ENCODE assay signal across 9 cellular contexts in genomic region chr11:84800755-84801346, GRCh38.
A peak's percentile ranks its signal among the peaks of the same experiment; 100 is the strongest.
DNase-seq lines count a peak whose midpoint lies in the region; ATAC-seq and TF ChIP-seq lines count a peak whose summit lies in the region.
"Had no signal": no experiment of that assay in that cellular context is flagged by ENCODE, and none has a peak within 500 bp of the region (broad histone marks: within the 10 kb centered on the region; RNA-seq: fewer than 3 reads in every experiment).

No MANE protein-coding gene starts in this region.

- no peaks in the 10 kb centered on the region for H3K4me1 ChIP-seq in Loucy (ENCODE audit: insufficient read depth, low read length, poor library complexity, severe bottlenecking)
- no peaks in the 10 kb centered on the region for H3K4me1 ChIP-seq in mammary epithelial cell (ENCODE audit: insufficient read depth, low read length)

- H3K36me3 Mint-ChIP-seq in activated CD4-positive, alpha-beta memory T cell treated with anti-CD3 and anti-CD28 coated beads, Interleukin-2, amount 10 ng/mL, durations not matched to agents 7 days and 5 days (ENCODE audit: low read depth), result no peaks in the 10 kb centered on the region

- ATAC-seq in left lobe of liver, result no peak

- no peaks in the 10 kb centered on the region for H3F3A ChIP-seq in Loucy (ENCODE audit: low read depth)
- no peaks in the 10 kb centered on the region for H3F3A ChIP-seq in neural cell (ENCODE audit: insufficient read depth, low read length, poor library complexity, severe bottlenecking)

- H3K9me2 ChIP-seq in Loucy (replicated peaks; ENCODE audit: low read depth, low read length) (no peaks in the 10 kb centered on the region), neural cell (ENCODE audit: insufficient read depth, low read length) (no peaks in the 10 kb centered on the region)

- H3K9me3 Mint-ChIP-seq in activated CD4-positive, alpha-beta memory T cell treated with anti-CD3 and anti-CD28 coated beads, Interleukin-2, amount 10 ng/mL, durations not matched to agents 7 days and 5 days, result peaks cover 28% of the 10 kb centered on the region

- in situ Hi-C loops in mammary epithelial cell (cut with MboI; ENCODE audit: low sequenced_read_pairs in 2 of 2), result no loop called here

- no peak overlapping the region for H3K4me3 Mint-ChIP-seq in activated CD4-positive, alpha-beta memory T cell treated with anti-CD3 and anti-CD28 coated beads, Interleukin-2, amount 10 ng/mL, durations not matched to agents 7 days and 5 days

- H3K27me3 ChIP-seq in Loucy (ENCODE audit: insufficient read depth, low read length, poor library complexity, severe bottlenecking) (no peaks in the 10 kb centered on the region), mammary epithelial cell (ENCODE audit: insufficient read depth, low read length) (peaks cover 2% of the 10 kb centered on the region), neural cell (ENCODE audit: insufficient read depth, low read depth, low read length) (no peaks in the 10 kb centered on the region)

- H2AFZ ChIP-seq in Loucy (ENCODE audit: low read length) (no peak overlapping the region), mammary epithelial cell (ENCODE audit: low read depth, low read length) (no peak overlapping the region), neural cell (ENCODE audit: low read depth, low read length) (no peak overlapping the region)

- no peak for TF ChIP-seq EP300 in neural cell (conservative IDR thresholded peaks at IDR 0.05; ENCODE audit: poor library complexity, severe bottlenecking)

- CTCF ChIA-PET in mammary epithelial cell (lab: Charles Lee; ENCODE audit: low non-redundant PET), result no interaction called here
- CTCF ChIA-PET in activated CD4-positive, alpha-beta memory T cell treated with anti-CD3 and anti-CD28 coated beads, Interleukin-2, amount 10 ng/mL, durations not matched to agents 7 days and 5 days (lab: Charles Lee), result no interaction called here

- intact Hi-C loops in mammary epithelial cell (cut with micrococcal nuclease), result loop anchor here (1.0 to 10.0 kb wide), 3 partner anchors 104 to 790 kb away; no protein-coding TSS in a partner anchor

- H3K4me2 ChIP-seq in Loucy (ENCODE audit: low read depth, low read length, poor library complexity, severe bottlenecking), result no peak overlapping the region
- no peak overlapping the region for H3K4me2 ChIP-seq in mammary epithelial cell (ENCODE audit: insufficient read depth, low read depth, low read length)
- H3K4me2 ChIP-seq in neural cell (ENCODE audit: low read length), result no peak overlapping the region

- H3K27me3 Mint-ChIP-seq in activated CD4-positive, alpha-beta memory T cell treated with anti-CD3 and anti-CD28 coated beads, Interleukin-2, amount 10 ng/mL, durations not matched to agents 7 days and 5 days, result no peaks in the 10 kb centered on the region

- no peaks in the 10 kb centered on the region for H3K79me2 ChIP-seq in Loucy (ENCODE audit: insufficient read depth, low read length)
- H3K79me2 ChIP-seq in mammary epithelial cell (ENCODE audit: insufficient read depth, low read length), result no peaks in the 10 kb centered on the region
- H3K79me2 ChIP-seq in neural cell (replicated peaks; ENCODE audit: insufficient read depth, low read length), result no peaks in the 10 kb centered on the region

- H3K27ac Mint-ChIP-seq in activated CD4-positive, alpha-beta memory T cell treated with anti-CD3 and anti-CD28 coated beads, Interleukin-2, amount 10 ng/mL, durations not matched to agents 7 days and 5 days, result no peak overlapping the region

- H4K20me1 ChIP-seq in Loucy (ENCODE audit: insufficient read depth, low read length, poor library complexity, severe bottlenecking) (no peaks in the 10 kb centered on the region), mammary epithelial cell (ENCODE audit: insufficient read depth, low read length) (no peaks in the 10 kb centered on the region), neural cell (ENCODE audit: insufficient read depth) (no peaks in the 10 kb centered on the region)

- DNase-seq in DMS114 treated with DMSO at 0.1 percent for 48 hours (lab: John Stamatoyannopoulos, UW; ENCODE audit: unreplicated experiment) (peak; percentile 5), mammary epithelial cell (peak; percentile 8), left lobe of liver (ENCODE audit: low spot score) (no peak), activated T-cell treated with anti-CD3 and anti-CD28 coated beads for 4 hours (no peak)
- DNase-seq in activated CD4-positive, alpha-beta memory T cell treated with anti-CD3 and anti-CD28 coated beads, Interleukin-2, amount 10 ng/mL, durations not matched to agents 7 days and 5 days, result no peak
- no peak for DNase-seq in activated effector memory CD4-positive, alpha-beta T cell treated with Interleukin-2 at 50 U/mL for 16 hours
- DNase-seq: cerebellar nuclear complex had no signal

- no peak overlapping the region for H3K9ac ChIP-seq in Loucy (ENCODE audit: low read depth, low read length, poor library complexity, severe bottlenecking)
- no peak overlapping the region for H3K9ac ChIP-seq in mammary epithelial cell (ENCODE audit: insufficient read depth, low read length)
- H3K9ac ChIP-seq in neural cell (ENCODE audit: low read length), result no peak overlapping the region

- dilution Hi-C loops in mammary epithelial cell (cut with HindIII; ENCODE audit: low sequenced_read_pairs), result no loop called here

- H3K4me3 ChIP-seq in Loucy (ENCODE audit: low read length, poor library complexity, severe bottlenecking) (no peak overlapping the region), mammary epithelial cell (replicated peaks in 1 of 3; ENCODE audit: insufficient read depth in 1 of 3, low read depth in 2 of 3, low read length in 3 of 3) (no peak overlapping the region), neural cell (ENCODE audit: low read length) (no peak overlapping the region)

- peak; percentile 80 for TF ChIP-seq RAD21 in neural cell (conservative IDR thresholded peaks at IDR 0.05)

- POLR2A ChIA-PET in activated CD4-positive, alpha-beta memory T cell treated with anti-CD3 and anti-CD28 coated beads, Interleukin-2, amount 10 ng/mL, durations not matched to agents 7 days and 5 days (lab: Charles Lee), result no interaction called here

- BruUV-seq in mammary epithelial cell (replicated peaks; lab: Mats Ljungman, UMichigan), result no TSS peak

- H3K9me3 ChIP-seq in Loucy (ENCODE audit: insufficient read depth, low read depth, low read length) (0 out of 2 replicates have a peak, but pooled peaks cover 2% of the 10 kb centered on the region), mammary epithelial cell (replicated peaks; ENCODE audit: insufficient read depth, low read length) (no peaks in the 10 kb centered on the region), neural cell (ENCODE audit: low read length) (peaks cover 4% of the 10 kb centered on the region)

- H3K27ac ChIP-seq in mammary epithelial cell (ENCODE audit: insufficient read depth, low read depth, low read length) (no peak overlapping the region), neural cell (ENCODE audit: low read length) (no peak overlapping the region)

- 65% methylated on average over 8 of the region's 8 CpGs for WGBS in mammary epithelial cell (ENCODE audit: low coverage, missing lambda C conversion rate)

- no peaks in the 10 kb centered on the region for H3K36me3 ChIP-seq in Loucy (ENCODE audit: insufficient read depth, low read length)
- H3K36me3 ChIP-seq in mammary epithelial cell (ENCODE audit: insufficient read depth, low read length), result no peaks in the 10 kb centered on the region
- no peaks in the 10 kb centered on the region for H3K36me3 ChIP-seq in neural cell (ENCODE audit: insufficient read depth, low read length)

- no peaks in the 10 kb centered on the region for H3K4me1 Mint-ChIP-seq in activated CD4-positive, alpha-beta memory T cell treated with anti-CD3 and anti-CD28 coated beads, Interleukin-2, amount 10 ng/mL, durations not matched to agents 7 days and 5 days

- TF ChIP-seq CTCF in Loucy (conservative IDR thresholded peaks at IDR 0.05; ENCODE audit: low read length) (peak; percentile 41), mammary epithelial cell (conservative IDR thresholded peaks at IDR 0.05 in 1 of 2, IDR thresholded peaks at IDR 0.05 in 1 of 2; ENCODE audit: extremely low read depth in 1 of 2, insufficient read depth in 1 of 2, low read depth in 1 of 2, low read length in 2 of 2) (peak; percentile 21 to 55), neural cell (IDR thresholded peaks at IDR 0.05; ENCODE audit: poor library complexity, severe bottlenecking) (peak; percentile 71)

TF ChIP-seq in neural cell, 6 proteins besides CTCF, POLR2A, EP300 and RAD21:
- TF ChIP-seq SMC3 (conservative IDR thresholded peaks at IDR 0.05; ENCODE audit: poor library complexity), result peak; percentile 83
- no peak for TF ChIP-seq POLR2AphosphoS5 (IDR thresholded peaks at IDR 0.05)
- no peak for TF ChIP-seq REST (IDR thresholded peaks at IDR 0.05; ENCODE audit: borderline replicate concordance)
- TF ChIP-seq EZH2 (IDR thresholded peaks at IDR 0.05; ENCODE audit: borderline replicate concordance, insufficient read depth, low read length, poor library complexity, severe bottlenecking), result no peak
- TF ChIP-seq TAF1 (IDR thresholded peaks at IDR 0.05; ENCODE audit: low read depth), result no peak
- TF ChIP-seq MXI1 (conservative IDR thresholded peaks at IDR 0.05; ENCODE audit: poor library complexity, severe bottlenecking), result no peak
TF ChIP-seq in neural cell: peak in this region for 1.

Comparison
In these comparisons a context has a peak if more than half of its experiments do, and no peak if none do; other contexts are left out.
1. DNase-seq: peak in DMS114 treated with DMSO at 0.1 percent for 48 hours (single experiment) and mammary epithelial cell (single experiment); none in left lobe of liver (single experiment), activated T-cell treated with anti-CD3 and anti-CD28 coated beads for 4 hours (single experiment), activated CD4-positive, alpha-beta memory T cell treated with anti-CD3 and anti-CD28 coated beads, Interleukin-2, amount 10 ng/mL, durations not matched to agents 7 days and 5 days (single experiment) and activated effector memory CD4-positive, alpha-beta T cell treated with Interleukin-2 at 50 U/mL for 16 hours (single experiment).
2. Peak in every context shown above with its lines, with median percentiles within 50 percentile points of each other: CTCF ChIP-seq.